Comparison of ENCODE assay signal across 17 cellular contexts in the genomic region with DNA sequence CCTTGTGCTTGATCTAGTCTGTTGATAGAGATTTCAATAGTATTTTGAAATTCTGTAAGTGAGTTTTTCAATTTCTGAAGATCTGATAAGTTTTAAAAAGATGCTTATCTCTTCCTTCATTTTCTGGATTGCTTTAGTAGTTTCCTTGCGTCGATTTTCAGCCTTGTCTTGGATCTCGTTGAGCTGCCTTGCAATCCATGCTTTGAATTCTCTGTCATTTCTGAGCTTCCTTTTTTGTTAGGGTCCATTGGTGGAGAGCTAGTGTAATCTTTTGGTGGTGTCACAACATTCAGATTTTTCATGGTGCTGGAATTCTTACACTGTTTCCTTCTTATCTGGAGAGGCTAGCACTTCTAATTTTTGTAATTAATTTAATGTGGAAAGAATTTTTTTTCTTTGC.
DNase-seq lines count a peak whose midpoint lies in the region; ATAC-seq, FAIRE-seq and TF ChIP-seq lines count a peak whose summit lies in the region.
"Had no signal": no experiment of that assay in that cellular context is flagged by ENCODE, and none has a peak within 500 bp of the region (broad histone marks: within the 10 kb centered on the region; RNA-seq: fewer than 3 reads in every experiment).

No MANE protein-coding gene starts in this region.

- H3K36me3 Mint-ChIP-seq in activated T-cell treated with anti-CD3 and anti-CD28 coated beads, Interleukin-2, amount 50 U/mL, for 72 hours (ENCODE audit: insufficient read depth in 2 of 2): peaks cover 2 to 16% of the 10 kb centered on the region in 2 donors
- peaks cover 10% of the 10 kb centered on the region for H3K36me3 Mint-ChIP-seq in activated T-helper 2 cell treated with anti-CD3 and anti-CD28 coated beads, Interferon-gamma antibody, Interleukin-2, Interleukin-4, amounts not matched to agents 10 μg/mL and 5 μg/mL and 100 μg/mL, durations not matched to agents 14 hours and 24 hours and 36 hours (ENCODE audit: low read depth)
- no peaks in the 10 kb centered on the region for H3K36me3 Mint-ChIP-seq in neural progenitor cell

- no peak overlapping the region for H4K8ac ChIP-seq in trophoblast cell (ENCODE audit: low read depth, low read length)

- H3K9ac ChIP-seq in trophoblast cell (ENCODE audit: low read length): no peak overlapping the region
- no peak overlapping the region for H3K9ac ChIP-seq in neural progenitor cell

- H3K79me1 ChIP-seq in trophoblast cell (ENCODE audit: low read length): no peaks in the 10 kb centered on the region

- H3K79me2 ChIP-seq in trophoblast cell (ENCODE audit: control insufficient read depth, insufficient read depth, low read length, poor library complexity): no peaks in the 10 kb centered on the region
- H3K79me2 ChIP-seq in neural progenitor cell (ENCODE audit: low read depth): no peaks in the 10 kb centered on the region

- H3K27me3 ChIP-seq in trophoblast cell (ENCODE audit: insufficient read depth, low read length): no peaks in the 10 kb centered on the region
- no peaks in the 10 kb centered on the region for H3K27me3 ChIP-seq in Peyer's patch
- peaks cover 15% of the 10 kb centered on the region for H3K27me3 ChIP-seq in neural progenitor cell

- H3K4me1 ChIP-seq in trophoblast cell (ENCODE audit: control insufficient read depth in 1 of 2, insufficient read depth in 2 of 2, low read length in 2 of 2): peaks cover 6 to 17% of the 10 kb centered on the region in 2 experiments
- H3K4me1 ChIP-seq in Peyer's patch: peaks cover 0 to 9% (median 0%) of the 10 kb centered on the region in 4 donors
- no peaks in the 10 kb centered on the region for H3K4me1 ChIP-seq in neural progenitor cell
- H3K4me1 ChIP-seq: BE2C, Caco-2 had no signal

- no peak for ATAC-seq in activated T-cell treated with anti-CD3 and anti-CD28 coated beads, Interleukin-2, amount 50 U/mL, for 72 hours (replicated peaks in 1 of 2)

- no peak for DNase-seq in activated T-cell treated with anti-CD3 and anti-CD28 coated beads, Interleukin-2, amount 50 U/mL, for 72 hours
- no peak for DNase-seq in activated T-cell treated with anti-CD3 and anti-CD28 coated beads for 4 hours
- DNase-seq in GM18507 (ENCODE audit: extremely low spot score, insufficient read length, low read depth): no peak
- DNase-seq in activated T-helper 2 cell treated with anti-CD3 and anti-CD28 coated beads, Interferon-gamma antibody, Interleukin-2, Interleukin-4, amounts not matched to agents 10 μg/mL and 5 μg/mL and 100 μg/mL, durations not matched to agents 14 hours and 24 hours and 36 hours (ENCODE audit: low spot score): no peak
- peak; percentile 67 to 96 for DNase-seq in trophoblast cell
- DNase-seq in NCI-H2171 treated with DMSO at 0.1 percent for 48 hours (lab: John Stamatoyannopoulos, UW): no peak
- no peak for DNase-seq in Peyer's patch
- no peak for DNase-seq in neural progenitor cell (ENCODE audit: low spot score)
- DNase-seq: NCI-H1092, NCI-H510A, occipital lobe had no signal

- TF ChIP-seq POLR2A in Peyer's patch (IDR thresholded peaks at IDR 0.05): no peak

- no peak overlapping the region for H3K23ac ChIP-seq in trophoblast cell (ENCODE audit: low read length)

- H3K9me3 ChIP-seq in trophoblast cell (ENCODE audit: insufficient read depth, low read depth, low read length) (peaks cover 4% of the 10 kb centered on the region), Peyer's patch (no peaks in the 10 kb centered on the region), neural progenitor cell (ENCODE audit: low read depth) (no peaks in the 10 kb centered on the region)
- H3K9me3 ChIP-seq: BE2C, transverse colon had no signal

- H3K4me1 Mint-ChIP-seq in activated T-cell treated with anti-CD3 and anti-CD28 coated beads, Interleukin-2, amount 50 U/mL, for 72 hours (ENCODE audit: low read depth): peaks cover 37% of the 10 kb centered on the region
- peaks cover 39% of the 10 kb centered on the region for H3K4me1 Mint-ChIP-seq in activated T-helper 2 cell treated with anti-CD3 and anti-CD28 coated beads, Interferon-gamma antibody, Interleukin-2, Interleukin-4, amounts not matched to agents 10 μg/mL and 5 μg/mL and 100 μg/mL, durations not matched to agents 14 hours and 24 hours and 36 hours (ENCODE audit: low read depth)
- no peaks in the 10 kb centered on the region for H3K4me1 Mint-ChIP-seq in neural progenitor cell

- H3K4me3 ChIP-seq in trophoblast cell (ENCODE audit: low read depth, low read length) (no peak overlapping the region), Peyer's patch (no peak overlapping the region), neural progenitor cell (no peak overlapping the region)

- no peaks in the 10 kb centered on the region for H3F3A ChIP-seq in neural progenitor cell (ENCODE audit: low read depth)

- no peak overlapping the region for H4K12ac ChIP-seq in trophoblast cell (ENCODE audit: low read depth, low read length)

- no peak overlapping the region for H3K4ac ChIP-seq in trophoblast cell (ENCODE audit: low read depth, low read length)

- no peak overlapping the region for H4K91ac ChIP-seq in trophoblast cell (ENCODE audit: low read depth, low read length)

- H3K4me2 ChIP-seq in trophoblast cell (ENCODE audit: low read length): no peak overlapping the region
- H3K4me2 ChIP-seq in neural progenitor cell: no peak overlapping the region

- peak overlapping the region; percentile 95 for H3K27ac Mint-ChIP-seq in activated T-cell treated with anti-CD3 and anti-CD28 coated beads, Interleukin-2, amount 50 U/mL, for 72 hours
- peak overlapping the region; percentile 80 for H3K27ac Mint-ChIP-seq in activated T-helper 2 cell treated with anti-CD3 and anti-CD28 coated beads, Interferon-gamma antibody, Interleukin-2, Interleukin-4, amounts not matched to agents 10 μg/mL and 5 μg/mL and 100 μg/mL, durations not matched to agents 14 hours and 24 hours and 36 hours
- no peak overlapping the region for H3K27ac Mint-ChIP-seq in neural progenitor cell

- peak overlapping the region; percentile 89 to 98 for H3K4me3 Mint-ChIP-seq in activated T-cell treated with anti-CD3 and anti-CD28 coated beads, Interleukin-2, amount 50 U/mL, for 72 hours
- peak overlapping the region; percentile 52 for H3K4me3 Mint-ChIP-seq in activated T-helper 2 cell treated with anti-CD3 and anti-CD28 coated beads, Interferon-gamma antibody, Interleukin-2, Interleukin-4, amounts not matched to agents 10 μg/mL and 5 μg/mL and 100 μg/mL, durations not matched to agents 14 hours and 24 hours and 36 hours (ENCODE audit: low read depth)
- H3K4me3 Mint-ChIP-seq in neural progenitor cell: no peak overlapping the region

- H2AK5ac ChIP-seq in trophoblast cell (ENCODE audit: low read length): no peak overlapping the region

- peak; percentile 5 for FAIRE-seq in GM18507 (lab: Jason Lieb, UNC)

- H2BK12ac ChIP-seq in trophoblast cell (ENCODE audit: low read length): no peak overlapping the region

- peaks cover 2 to 7% of the 10 kb centered on the region in 2 donors for H3K9me3 Mint-ChIP-seq in activated T-cell treated with anti-CD3 and anti-CD28 coated beads, Interleukin-2, amount 50 U/mL, for 72 hours
- H3K9me3 Mint-ChIP-seq in activated T-helper 2 cell treated with anti-CD3 and anti-CD28 coated beads, Interferon-gamma antibody, Interleukin-2, Interleukin-4, amounts not matched to agents 10 μg/mL and 5 μg/mL and 100 μg/mL, durations not matched to agents 14 hours and 24 hours and 36 hours: peaks cover 20% of the 10 kb centered on the region
- no peaks in the 10 kb centered on the region for H3K9me3 Mint-ChIP-seq in neural progenitor cell

- H2BK5ac ChIP-seq in trophoblast cell (ENCODE audit: low read depth, low read length, poor library complexity): no peak overlapping the region

- no peak overlapping the region for H2BK120ac ChIP-seq in trophoblast cell (ENCODE audit: insufficient read depth, low read length, poor library complexity)

- H3K36me3 ChIP-seq in trophoblast cell (ENCODE audit: control insufficient read depth in 1 of 2, insufficient read depth in 2 of 2, low read length in 2 of 2): no peaks in the 10 kb centered on the region
- no peaks in the 10 kb centered on the region for H3K36me3 ChIP-seq in Peyer's patch
- no peaks in the 10 kb centered on the region for H3K36me3 ChIP-seq in neural progenitor cell
- H3K36me3 ChIP-seq: BE2C, left ventricle myocardium inferior, transverse colon had no signal

- H3K27ac ChIP-seq in trophoblast cell (ENCODE audit: low read depth, low read length) (no peak overlapping the region), Peyer's patch (peak overlapping the region in 1 of 4 donors; percentile 77), neural progenitor cell (no peak overlapping the region)
- H3K27ac ChIP-seq: epithelial cell of prostate had no signal

- H3K27me3 Mint-ChIP-seq in activated T-cell treated with anti-CD3 and anti-CD28 coated beads, Interleukin-2, amount 50 U/mL, for 72 hours (ENCODE audit: low read depth): no peaks in the 10 kb centered on the region
- H3K27me3 Mint-ChIP-seq in activated T-helper 2 cell treated with anti-CD3 and anti-CD28 coated beads, Interferon-gamma antibody, Interleukin-2, Interleukin-4, amounts not matched to agents 10 μg/mL and 5 μg/mL and 100 μg/mL, durations not matched to agents 14 hours and 24 hours and 36 hours (ENCODE audit: low read depth): peaks cover 1% of the 10 kb centered on the region
- H3K27me3 Mint-ChIP-seq in neural progenitor cell (ENCODE audit: insufficient read depth, low read depth): peaks cover 5% of the 10 kb centered on the region
- H3K27me3 Mint-ChIP-seq: activated CD4-positive, alpha-beta memory T cell treated with anti-CD3 and anti-CD28 coated beads for 36 hours had no signal

- WGBS in trophoblast cell (ENCODE audit: extremely low coverage, insufficient coverage, insufficient read length): no CpG with 5 or more reads among the region's 3 CpGs

- no peak overlapping the region for H3K14ac ChIP-seq in trophoblast cell (ENCODE audit: low read length)

- no peak for TF ChIP-seq CTCF in Peyer's patch (IDR thresholded peaks at IDR 0.05)
- TF ChIP-seq CTCF in neural progenitor cell (IDR thresholded peaks at IDR 0.05): no peak

- intact Hi-C loops in activated T-helper 2 cell treated with anti-CD3 and anti-CD28 coated beads, Interferon-gamma antibody, Interleukin-2, Interleukin-4, amounts not matched to agents 10 μg/mL and 5 μg/mL and 100 μg/mL, durations not matched to agents 14 hours and 24 hours and 36 hours (cut with micrococcal nuclease): loop anchor here (1.0 to 10.0 kb wide), 9 partner anchors 28 to 272 kb away; a partner anchor contains a TSS

- H2AFZ ChIP-seq in trophoblast cell (ENCODE audit: insufficient read depth, low read length, poor library complexity) (no peak overlapping the region), neural progenitor cell (replicated peaks) (no peak overlapping the region)

- no peaks in the 10 kb centered on the region for H4K20me1 ChIP-seq in neural progenitor cell (ENCODE audit: low read depth)

- H3K18ac ChIP-seq in trophoblast cell (ENCODE audit: low read length): no peak overlapping the region

Comparison
In these comparisons a context has a peak if more than half of its experiments do, and no peak if none do; other contexts are left out.
1. DNase-seq: peak in trophoblast cell (2 of 2); none in activated T-cell treated with anti-CD3 and anti-CD28 coated beads, Interleukin-2, amount 50 U/mL, for 72 hours (0 of 2), activated T-cell treated with anti-CD3 and anti-CD28 coated beads for 4 hours (single experiment), GM18507 (single experiment), activated T-helper 2 cell treated with anti-CD3 and anti-CD28 coated beads, Interferon-gamma antibody, Interleukin-2, Interleukin-4, amounts not matched to agents 10 μg/mL and 5 μg/mL and 100 μg/mL, durations not matched to agents 14 hours and 24 hours and 36 hours (single experiment), NCI-H2171 treated with DMSO at 0.1 percent for 48 hours (single experiment), Peyer's patch (0 of 3) and neural progenitor cell (single experiment).